1 cellular context compared by ENCODE assay signal in the genomic region with DNA sequence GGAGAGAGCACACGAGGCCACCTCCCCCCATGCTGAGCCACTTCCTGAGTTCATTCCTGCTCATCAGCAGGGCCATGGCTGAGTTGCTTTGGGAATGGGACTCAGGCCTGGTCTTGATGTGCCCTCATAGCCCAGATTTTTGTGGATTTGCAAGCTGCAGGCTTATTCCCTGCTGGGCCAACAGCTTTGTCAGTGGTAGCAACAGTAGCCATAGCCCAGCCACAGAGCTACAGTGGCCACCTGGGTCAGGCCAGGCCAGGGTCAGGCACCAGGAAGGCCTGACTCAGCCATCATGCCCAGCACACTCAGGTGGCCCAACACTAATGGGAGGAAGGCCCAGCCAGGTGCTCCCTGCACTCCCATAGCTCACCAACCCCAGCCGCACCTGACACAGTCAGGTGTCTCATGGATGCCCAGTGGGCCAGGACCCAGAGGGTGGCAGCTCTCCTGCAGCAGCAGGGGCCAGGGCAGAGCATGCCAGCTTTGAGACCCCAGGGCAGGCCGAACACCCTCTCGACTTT.
TF ChIP-seq lines count a peak whose summit lies in the region.

No MANE protein-coding gene starts in this region.

TF ChIP-seq in A549, 52 proteins besides CTCF, POLR2A, EP300 and RAD21 (continued from another document):
- TF ChIP-seq, protein P1, sequence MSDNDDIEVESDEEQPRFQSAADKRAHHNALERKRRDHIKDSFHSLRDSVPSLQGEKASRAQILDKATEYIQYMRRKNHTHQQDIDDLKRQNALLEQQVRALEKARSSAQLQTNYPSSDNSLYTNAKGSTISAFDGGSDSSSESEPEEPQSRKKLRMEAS (IDR thresholded peaks at IDR 0.05), result 0 out of 2 replicates have a peak, but pooled peaks have one; percentile 36
- TF ChIP-seq HOXA7 (CRISPR knock-in tag; IDR thresholded peaks at IDR 0.05), result no peak
- TF ChIP-seq ZFP36 (IDR thresholded peaks at IDR 0.05; ENCODE audit: borderline replicate concordance, partially characterized antibody), result no peak
- TF ChIP-seq HEYL (CRISPR knock-in tag; IDR thresholded peaks at IDR 0.05), result no peak
TF ChIP-seq in A549: peak in this region for 2.
